1 cellular context compared by ENCODE assay signal in genomic region chr14:23951590-23952143, GRCh38.
TF ChIP-seq lines count a peak whose summit lies in the region.

No MANE protein-coding gene starts in this region.

TF ChIP-seq in HepG2, 621 proteins besides CTCF, POLR2A, EP300 and RAD21 (continued from another document):
- TF ChIP-seq ETV6 (CRISPR knock-in tag; conservative IDR thresholded peaks at IDR 0.05) (0 out of 2 replicates have a peak, but pooled peaks have one; percentile 67), PATZ1 (CRISPR knock-in tag; IDR thresholded peaks at IDR 0.05) (peak; percentile 52), RFXAP (CRISPR knock-in tag; IDR thresholded peaks at IDR 0.05; ENCODE audit: borderline replicate concordance) (peak; percentile 53; the same call in 1 of the 2 replicates), ZNF850 (CRISPR knock-in tag; conservative IDR thresholded peaks at IDR 0.05) (peak; percentile 97), ZNF556 (CRISPR knock-in tag; IDR thresholded peaks at IDR 0.05; ENCODE audit: borderline replicate concordance) (peak; percentile 73; the same call in 1 of the 2 replicates), ZNF737 (CRISPR knock-in tag; IDR thresholded peaks at IDR 0.05; ENCODE audit: borderline replicate concordance) (no peak), MYPOP (CRISPR knock-in tag; IDR thresholded peaks at IDR 0.05) (peak; percentile 79; the same call in 1 of the 2 replicates), PREB (CRISPR knock-in tag; IDR thresholded peaks at IDR 0.05) (no peak), ZNF792 (CRISPR knock-in tag; IDR thresholded peaks at IDR 0.05) (peak; percentile 28; the same call in 1 of the 2 replicates), MAFK (conservative IDR thresholded peaks at IDR 0.05 in 1 of 2, IDR thresholded peaks at IDR 0.05 in 1 of 2; ENCODE audit: low read length in 2 of 2) (no peak), STAT6 (CRISPR knock-in tag; IDR thresholded peaks at IDR 0.05; ENCODE audit: borderline replicate concordance) (no peak), TERF1 (CRISPR knock-in tag; IDR thresholded peaks at IDR 0.05) (no peak), HCFC1 (IDR thresholded peaks at IDR 0.05; ENCODE audit: low read depth, low read length) (0 out of 2 replicates have a peak, but pooled peaks have one; percentile 18), HDAC6 (IDR thresholded peaks at IDR 0.05; ENCODE audit: low read depth, low read length) (no peak), ZNF746 (CRISPR knock-in tag; IDR thresholded peaks at IDR 0.05) (no peak), FOXA3 (CRISPR knock-in tag; IDR thresholded peaks at IDR 0.05) (peak; percentile 52; the same call in 1 of the 2 replicates), FOXC1 (CRISPR knock-in tag; IDR thresholded peaks at IDR 0.05; ENCODE audit: borderline replicate concordance) (0 out of 2 replicates have a peak, but pooled peaks have one; percentile 78), ZSCAN30 (CRISPR knock-in tag; IDR thresholded peaks at IDR 0.05) (no peak), MED1 (CRISPR knock-in tag; IDR thresholded peaks at IDR 0.05) (peak; percentile 47), STAG1 (CRISPR knock-in tag; IDR thresholded peaks at IDR 0.05) (peak; percentile 42), SALL1 (CRISPR knock-in tag; IDR thresholded peaks at IDR 0.05) (peak; percentile 71), ZEB1 (IDR thresholded peaks at IDR 0.05; ENCODE audit: insufficient replicate concordance, low read depth) (no peak), KDM5A (IDR thresholded peaks at IDR 0.05; ENCODE audit: borderline replicate concordance, low read length) (no peak), HMGA1 (CRISPR knock-in tag; conservative IDR thresholded peaks at IDR 0.05) (no peak), DPF2 (CRISPR knock-in tag; IDR thresholded peaks at IDR 0.05; ENCODE audit: borderline replicate concordance, low read depth) (0 out of 2 replicates have a peak, but pooled peaks have one; percentile 24), MTF2 (CRISPR knock-in tag; IDR thresholded peaks at IDR 0.05; ENCODE audit: borderline replicate concordance) (no peak), ZNF724P (CRISPR knock-in tag; IDR thresholded peaks at IDR 0.05; ENCODE audit: borderline replicate concordance) (no peak), ZNF230 (CRISPR knock-in tag; IDR thresholded peaks at IDR 0.05) (0 out of 2 replicates have a peak, but pooled peaks have one; percentile 16), XRCC5 (optimal IDR thresholded peaks at IDR 0.05; ENCODE audit: low read length) (peak; percentile 54), SPEN (CRISPR knock-in tag; IDR thresholded peaks at IDR 0.05; ENCODE audit: low read depth) (peak; percentile 34; the same call in 1 of the 2 replicates)
TF ChIP-seq in HepG2: peak in this region for 108.
